ENCODE assay signal across 1 cellular context in the genomic region with DNA sequence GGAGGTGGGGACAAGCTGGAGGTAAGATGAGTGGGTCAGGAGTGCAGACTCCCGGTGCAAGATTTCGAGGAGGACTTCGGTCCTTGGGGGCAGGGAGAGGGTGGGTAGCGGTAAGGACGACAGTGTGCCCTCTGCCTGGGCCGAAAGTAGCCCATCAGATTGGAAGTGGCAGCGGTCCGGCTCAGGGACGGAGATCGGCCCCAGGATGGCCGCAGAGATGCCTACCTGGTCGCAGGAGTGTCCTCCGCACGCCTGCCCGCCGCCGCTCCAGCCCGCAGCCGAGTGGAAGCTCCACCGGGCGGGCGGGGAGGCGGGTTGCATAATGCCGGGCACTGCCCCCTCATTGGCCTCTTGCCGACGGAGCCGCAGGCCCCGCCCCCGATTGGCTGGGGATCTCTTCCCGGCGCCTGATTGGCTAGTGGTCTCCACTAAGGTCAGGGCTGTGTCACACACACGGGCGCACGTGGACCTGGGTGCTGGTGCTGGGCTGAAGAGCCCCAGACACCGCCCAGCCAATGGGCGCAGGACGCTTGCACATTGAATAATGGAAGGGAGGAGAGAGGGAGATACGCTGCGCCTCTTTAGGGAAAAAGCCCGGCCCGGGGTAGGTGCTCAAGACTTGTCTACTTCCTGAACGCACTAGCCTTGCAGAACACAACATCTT.
TF ChIP-seq lines count a peak whose summit lies in the region.

A gene with protein sequence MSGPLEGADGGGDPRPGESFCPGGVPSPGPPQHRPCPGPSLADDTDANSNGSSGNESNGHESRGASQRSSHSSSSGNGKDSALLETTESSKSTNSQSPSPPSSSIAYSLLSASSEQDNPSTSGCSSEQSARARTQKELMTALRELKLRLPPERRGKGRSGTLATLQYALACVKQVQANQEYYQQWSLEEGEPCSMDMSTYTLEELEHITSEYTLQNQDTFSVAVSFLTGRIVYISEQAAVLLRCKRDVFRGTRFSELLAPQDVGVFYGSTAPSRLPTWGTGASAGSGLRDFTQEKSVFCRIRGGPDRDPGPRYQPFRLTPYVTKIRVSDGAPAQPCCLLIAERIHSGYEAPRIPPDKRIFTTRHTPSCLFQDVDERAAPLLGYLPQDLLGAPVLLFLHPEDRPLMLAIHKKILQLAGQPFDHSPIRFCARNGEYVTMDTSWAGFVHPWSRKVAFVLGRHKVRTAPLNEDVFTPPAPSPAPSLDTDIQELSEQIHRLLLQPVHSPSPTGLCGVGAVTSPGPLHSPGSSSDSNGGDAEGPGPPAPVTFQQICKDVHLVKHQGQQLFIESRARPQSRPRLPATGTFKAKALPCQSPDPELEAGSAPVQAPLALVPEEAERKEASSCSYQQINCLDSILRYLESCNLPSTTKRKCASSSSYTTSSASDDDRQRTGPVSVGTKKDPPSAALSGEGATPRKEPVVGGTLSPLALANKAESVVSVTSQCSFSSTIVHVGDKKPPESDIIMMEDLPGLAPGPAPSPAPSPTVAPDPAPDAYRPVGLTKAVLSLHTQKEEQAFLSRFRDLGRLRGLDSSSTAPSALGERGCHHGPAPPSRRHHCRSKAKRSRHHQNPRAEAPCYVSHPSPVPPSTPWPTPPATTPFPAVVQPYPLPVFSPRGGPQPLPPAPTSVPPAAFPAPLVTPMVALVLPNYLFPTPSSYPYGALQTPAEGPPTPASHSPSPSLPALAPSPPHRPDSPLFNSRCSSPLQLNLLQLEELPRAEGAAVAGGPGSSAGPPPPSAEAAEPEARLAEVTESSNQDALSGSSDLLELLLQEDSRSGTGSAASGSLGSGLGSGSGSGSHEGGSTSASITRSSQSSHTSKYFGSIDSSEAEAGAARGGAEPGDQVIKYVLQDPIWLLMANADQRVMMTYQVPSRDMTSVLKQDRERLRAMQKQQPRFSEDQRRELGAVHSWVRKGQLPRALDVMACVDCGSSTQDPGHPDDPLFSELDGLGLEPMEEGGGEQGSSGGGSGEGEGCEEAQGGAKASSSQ (N-terminal part only) (minus strand): TSS at position 293 of the 664 bp plus-strand sequence. CDS start 1,698 bp downstream, outside the sequence.

TF ChIP-seq in HepG2, 621 proteins besides CTCF, POLR2A, EP300 and RAD21 (continued from another document and continues in another):
- TF ChIP-seq MLLT10 (CRISPR knock-in tag; IDR thresholded peaks at IDR 0.05): no peak
- TF ChIP-seq, protein P1, sequence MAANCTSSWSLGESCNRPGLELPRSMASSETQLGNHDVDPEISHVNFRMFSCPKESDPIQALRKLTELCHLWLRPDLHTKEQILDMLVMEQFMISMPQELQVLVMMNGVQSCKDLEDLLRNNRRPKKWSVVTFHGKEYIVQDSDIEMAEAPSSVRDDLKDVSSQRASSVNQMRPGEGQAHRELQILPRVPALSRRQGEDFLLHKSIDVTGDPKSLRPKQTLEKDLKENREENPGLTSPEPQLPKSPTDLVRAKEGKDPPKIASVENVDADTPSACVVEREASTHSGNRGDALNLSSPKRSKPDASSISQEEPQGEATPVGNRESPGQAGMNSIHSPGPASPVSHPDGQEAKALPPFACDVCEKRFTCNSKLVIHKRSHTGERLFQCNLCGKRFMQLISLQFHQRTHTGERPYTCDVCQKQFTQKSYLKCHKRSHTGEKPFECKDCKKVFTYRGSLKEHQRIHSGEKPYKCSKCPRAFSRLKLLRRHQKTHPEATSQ (CRISPR knock-in tag; IDR thresholded peaks at IDR 0.05; ENCODE audit: borderline replicate concordance): no peak
- TF ChIP-seq CEBPG (CRISPR knock-in tag; IDR thresholded peaks at IDR 0.05): peak; percentile 90
- TF ChIP-seq, protein P2, sequence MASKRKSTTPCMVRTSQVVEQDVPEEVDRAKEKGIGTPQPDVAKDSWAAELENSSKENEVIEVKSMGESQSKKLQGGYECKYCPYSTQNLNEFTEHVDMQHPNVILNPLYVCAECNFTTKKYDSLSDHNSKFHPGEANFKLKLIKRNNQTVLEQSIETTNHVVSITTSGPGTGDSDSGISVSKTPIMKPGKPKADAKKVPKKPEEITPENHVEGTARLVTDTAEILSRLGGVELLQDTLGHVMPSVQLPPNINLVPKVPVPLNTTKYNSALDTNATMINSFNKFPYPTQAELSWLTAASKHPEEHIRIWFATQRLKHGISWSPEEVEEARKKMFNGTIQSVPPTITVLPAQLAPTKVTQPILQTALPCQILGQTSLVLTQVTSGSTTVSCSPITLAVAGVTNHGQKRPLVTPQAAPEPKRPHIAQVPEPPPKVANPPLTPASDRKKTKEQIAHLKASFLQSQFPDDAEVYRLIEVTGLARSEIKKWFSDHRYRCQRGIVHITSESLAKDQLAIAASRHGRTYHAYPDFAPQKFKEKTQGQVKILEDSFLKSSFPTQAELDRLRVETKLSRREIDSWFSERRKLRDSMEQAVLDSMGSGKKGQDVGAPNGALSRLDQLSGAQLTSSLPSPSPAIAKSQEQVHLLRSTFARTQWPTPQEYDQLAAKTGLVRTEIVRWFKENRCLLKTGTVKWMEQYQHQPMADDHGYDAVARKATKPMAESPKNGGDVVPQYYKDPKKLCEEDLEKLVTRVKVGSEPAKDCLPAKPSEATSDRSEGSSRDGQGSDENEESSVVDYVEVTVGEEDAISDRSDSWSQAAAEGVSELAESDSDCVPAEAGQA (IDR thresholded peaks at IDR 0.05; ENCODE audit: low read depth): no peak
- TF ChIP-seq, protein P2 (CRISPR knock-in tag; IDR thresholded peaks at IDR 0.05; ENCODE audit: borderline replicate concordance): no peak
- TF ChIP-seq IRX3 (CRISPR knock-in tag; IDR thresholded peaks at IDR 0.05; ENCODE audit: borderline replicate concordance, low read depth): no peak
- no peak for TF ChIP-seq HIVEP1 (CRISPR knock-in tag; IDR thresholded peaks at IDR 0.05)
- TF ChIP-seq, protein P3, sequence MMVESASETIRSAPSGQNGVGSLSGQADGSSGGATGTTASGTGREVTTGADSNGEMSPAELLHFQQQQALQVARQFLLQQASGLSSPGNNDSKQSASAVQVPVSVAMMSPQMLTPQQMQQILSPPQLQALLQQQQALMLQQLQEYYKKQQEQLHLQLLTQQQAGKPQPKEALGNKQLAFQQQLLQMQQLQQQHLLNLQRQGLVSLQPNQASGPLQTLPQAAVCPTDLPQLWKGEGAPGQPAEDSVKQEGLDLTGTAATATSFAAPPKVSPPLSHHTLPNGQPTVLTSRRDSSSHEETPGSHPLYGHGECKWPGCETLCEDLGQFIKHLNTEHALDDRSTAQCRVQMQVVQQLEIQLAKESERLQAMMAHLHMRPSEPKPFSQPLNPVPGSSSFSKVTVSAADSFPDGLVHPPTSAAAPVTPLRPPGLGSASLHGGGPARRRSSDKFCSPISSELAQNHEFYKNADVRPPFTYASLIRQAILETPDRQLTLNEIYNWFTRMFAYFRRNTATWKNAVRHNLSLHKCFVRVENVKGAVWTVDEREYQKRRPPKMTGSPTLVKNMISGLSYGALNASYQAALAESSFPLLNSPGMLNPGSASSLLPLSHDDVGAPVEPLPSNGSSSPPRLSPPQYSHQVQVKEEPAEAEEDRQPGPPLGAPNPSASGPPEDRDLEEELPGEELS (CRISPR knock-in tag; IDR thresholded peaks at IDR 0.05): no peak
- no peak for TF ChIP-seq ZFP90 (CRISPR knock-in tag; IDR thresholded peaks at IDR 0.05; ENCODE audit: borderline replicate concordance)
- TF ChIP-seq CHD4 (IDR thresholded peaks at IDR 0.05; ENCODE audit: borderline replicate concordance, low read length): no peak
- TF ChIP-seq, protein P4, sequence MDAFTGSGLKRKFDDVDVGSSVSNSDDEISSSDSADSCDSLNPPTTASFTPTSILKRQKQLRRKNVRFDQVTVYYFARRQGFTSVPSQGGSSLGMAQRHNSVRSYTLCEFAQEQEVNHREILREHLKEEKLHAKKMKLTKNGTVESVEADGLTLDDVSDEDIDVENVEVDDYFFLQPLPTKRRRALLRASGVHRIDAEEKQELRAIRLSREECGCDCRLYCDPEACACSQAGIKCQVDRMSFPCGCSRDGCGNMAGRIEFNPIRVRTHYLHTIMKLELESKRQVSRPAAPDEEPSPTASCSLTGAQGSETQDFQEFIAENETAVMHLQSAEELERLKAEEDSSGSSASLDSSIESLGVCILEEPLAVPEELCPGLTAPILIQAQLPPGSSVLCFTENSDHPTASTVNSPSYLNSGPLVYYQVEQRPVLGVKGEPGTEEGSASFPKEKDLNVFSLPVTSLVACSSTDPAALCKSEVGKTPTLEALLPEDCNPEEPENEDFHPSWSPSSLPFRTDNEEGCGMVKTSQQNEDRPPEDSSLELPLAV (CRISPR knock-in tag; conservative IDR thresholded peaks at IDR 0.05; ENCODE audit: low read depth): no peak
- TF ChIP-seq KAT2B (IDR thresholded peaks at IDR 0.05; ENCODE audit: borderline replicate concordance, low read depth, low read length): no peak
- TF ChIP-seq TP53 (CRISPR knock-in tag; conservative IDR thresholded peaks at IDR 0.05): no peak
- TF ChIP-seq ZNF709 (CRISPR knock-in tag; IDR thresholded peaks at IDR 0.05): peak; percentile 59; the same call in 1 of the 2 replicates
- no peak for TF ChIP-seq ZNF251 (CRISPR knock-in tag; IDR thresholded peaks at IDR 0.05)
- TF ChIP-seq ZNF207 (IDR thresholded peaks at IDR 0.05; ENCODE audit: borderline replicate concordance): no peak
- TF ChIP-seq, protein P5, sequence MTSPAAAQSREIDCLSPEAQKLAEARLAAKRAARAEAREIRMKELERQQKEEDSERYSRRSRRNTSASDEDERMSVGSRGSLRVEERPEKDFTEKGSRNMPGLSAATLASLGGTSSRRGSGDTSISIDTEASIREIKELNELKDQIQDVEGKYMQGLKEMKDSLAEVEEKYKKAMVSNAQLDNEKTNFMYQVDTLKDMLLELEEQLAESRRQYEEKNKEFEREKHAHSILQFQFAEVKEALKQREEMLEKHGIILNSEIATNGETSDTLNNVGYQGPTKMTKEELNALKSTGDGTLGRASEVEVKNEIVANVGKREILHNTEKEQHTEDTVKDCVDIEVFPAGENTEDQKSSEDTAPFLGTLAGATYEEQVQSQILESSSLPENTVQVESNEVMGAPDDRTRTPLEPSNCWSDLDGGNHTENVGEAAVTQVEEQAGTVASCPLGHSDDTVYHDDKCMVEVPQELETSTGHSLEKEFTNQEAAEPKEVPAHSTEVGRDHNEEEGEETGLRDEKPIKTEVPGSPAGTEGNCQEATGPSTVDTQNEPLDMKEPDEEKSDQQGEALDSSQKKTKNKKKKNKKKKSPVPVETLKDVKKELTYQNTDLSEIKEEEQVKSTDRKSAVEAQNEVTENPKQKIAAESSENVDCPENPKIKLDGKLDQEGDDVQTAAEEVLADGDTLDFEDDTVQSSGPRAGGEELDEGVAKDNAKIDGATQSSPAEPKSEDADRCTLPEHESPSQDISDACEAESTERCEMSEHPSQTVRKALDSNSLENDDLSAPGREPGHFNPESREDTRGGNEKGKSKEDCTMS (CRISPR knock-in tag; conservative IDR thresholded peaks at IDR 0.05): no peak
- TF ChIP-seq CHCHD3 (CRISPR knock-in tag; IDR thresholded peaks at IDR 0.05): no peak
- no peak for TF ChIP-seq TOPORS (CRISPR knock-in tag; IDR thresholded peaks at IDR 0.05)
- TF ChIP-seq MXD4 (CRISPR knock-in tag; IDR thresholded peaks at IDR 0.05): peak; percentile 70; the same call in 1 of the 2 replicates
- TF ChIP-seq ARNT2 (CRISPR knock-in tag; IDR thresholded peaks at IDR 0.05; ENCODE audit: low read depth): no peak
- TF ChIP-seq ZNF30 (CRISPR knock-in tag; IDR thresholded peaks at IDR 0.05): no peak
- TF ChIP-seq, protein P6, sequence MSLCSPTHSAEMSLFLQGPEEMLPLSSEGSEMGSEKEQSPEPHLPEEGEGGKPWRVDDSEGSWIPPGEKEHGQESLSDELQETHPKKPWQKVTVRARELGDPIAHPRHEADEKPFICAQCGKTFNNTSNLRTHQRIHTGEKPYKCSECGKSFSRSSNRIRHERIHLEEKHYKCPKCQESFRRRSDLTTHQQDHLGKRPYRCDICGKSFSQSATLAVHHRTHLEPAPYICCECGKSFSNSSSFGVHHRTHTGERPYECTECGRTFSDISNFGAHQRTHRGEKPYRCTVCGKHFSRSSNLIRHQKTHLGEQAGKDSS (CRISPR knock-in tag; IDR thresholded peaks at IDR 0.05; ENCODE audit: borderline replicate concordance, low read depth): 0 out of 2 replicates have a peak, but pooled peaks have one; percentile 52
- no peak for TF ChIP-seq ZNF296 (CRISPR knock-in tag; conservative IDR thresholded peaks at IDR 0.05)
- no peak for TF ChIP-seq U2AF2 (IDR thresholded peaks at IDR 0.05; ENCODE audit: low read depth, low read length)
- TF ChIP-seq ISX (CRISPR knock-in tag; conservative IDR thresholded peaks at IDR 0.05): no peak
- TF ChIP-seq, protein P7, sequence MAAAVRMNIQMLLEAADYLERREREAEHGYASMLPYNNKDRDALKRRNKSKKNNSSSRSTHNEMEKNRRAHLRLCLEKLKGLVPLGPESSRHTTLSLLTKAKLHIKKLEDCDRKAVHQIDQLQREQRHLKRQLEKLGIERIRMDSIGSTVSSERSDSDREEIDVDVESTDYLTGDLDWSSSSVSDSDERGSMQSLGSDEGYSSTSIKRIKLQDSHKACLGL (CRISPR knock-in tag; IDR thresholded peaks at IDR 0.05): peak; percentile 35; the same call in 1 of the 2 replicates
- peak; percentile 72; the same call in 1 of the 2 replicates for TF ChIP-seq GABPB1 (CRISPR knock-in tag; IDR thresholded peaks at IDR 0.05)
- no peak for TF ChIP-seq RFXAP (CRISPR knock-in tag; IDR thresholded peaks at IDR 0.05; ENCODE audit: borderline replicate concordance)
- TF ChIP-seq BRCA1 (CRISPR knock-in tag; IDR thresholded peaks at IDR 0.05): no peak
- TF ChIP-seq, protein P8, sequence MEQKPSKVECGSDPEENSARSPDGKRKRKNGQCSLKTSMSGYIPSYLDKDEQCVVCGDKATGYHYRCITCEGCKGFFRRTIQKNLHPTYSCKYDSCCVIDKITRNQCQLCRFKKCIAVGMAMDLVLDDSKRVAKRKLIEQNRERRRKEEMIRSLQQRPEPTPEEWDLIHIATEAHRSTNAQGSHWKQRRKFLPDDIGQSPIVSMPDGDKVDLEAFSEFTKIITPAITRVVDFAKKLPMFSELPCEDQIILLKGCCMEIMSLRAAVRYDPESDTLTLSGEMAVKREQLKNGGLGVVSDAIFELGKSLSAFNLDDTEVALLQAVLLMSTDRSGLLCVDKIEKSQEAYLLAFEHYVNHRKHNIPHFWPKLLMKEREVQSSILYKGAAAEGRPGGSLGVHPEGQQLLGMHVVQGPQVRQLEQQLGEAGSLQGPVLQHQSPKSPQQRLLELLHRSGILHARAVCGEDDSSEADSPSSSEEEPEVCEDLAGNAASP (CRISPR knock-in tag; IDR thresholded peaks at IDR 0.05; ENCODE audit: borderline replicate concordance): no peak
- peak; percentile 36; the same call in 1 of the 2 replicates for TF ChIP-seq ZFX (CRISPR knock-in tag; IDR thresholded peaks at IDR 0.05; ENCODE audit: low read depth)
- TF ChIP-seq SRSF1 (optimal IDR thresholded peaks at IDR 0.05; ENCODE audit: low read depth, low read length): no peak
